ENCODE assay signal across 1 cellular context in genomic region chr2:227716501-227716900, GRCh38.
TF ChIP-seq lines count a peak whose summit lies in the region.

No MANE protein-coding gene starts in this region.

TF ChIP-seq in GM23338, 12 proteins besides CTCF, POLR2A, EP300 and RAD21:
- TF ChIP-seq ZNF462 (CRISPR knock-in tag; IDR thresholded peaks at IDR 0.05) = no peak
- TF ChIP-seq STAT1 (IDR thresholded peaks at IDR 0.05; ENCODE audit: unreplicated experiment) = no peak
- no peak for TF ChIP-seq POLR2AphosphoS5 (IDR thresholded peaks at IDR 0.05; ENCODE audit: low read depth)
- no peak for TF ChIP-seq NANOG (IDR thresholded peaks at IDR 0.05; ENCODE audit: borderline replicate concordance)
- no peak for TF ChIP-seq EZH2phosphoT487 (IDR thresholded peaks at IDR 0.05; ENCODE audit: unreplicated experiment)
- TF ChIP-seq, protein P1, sequence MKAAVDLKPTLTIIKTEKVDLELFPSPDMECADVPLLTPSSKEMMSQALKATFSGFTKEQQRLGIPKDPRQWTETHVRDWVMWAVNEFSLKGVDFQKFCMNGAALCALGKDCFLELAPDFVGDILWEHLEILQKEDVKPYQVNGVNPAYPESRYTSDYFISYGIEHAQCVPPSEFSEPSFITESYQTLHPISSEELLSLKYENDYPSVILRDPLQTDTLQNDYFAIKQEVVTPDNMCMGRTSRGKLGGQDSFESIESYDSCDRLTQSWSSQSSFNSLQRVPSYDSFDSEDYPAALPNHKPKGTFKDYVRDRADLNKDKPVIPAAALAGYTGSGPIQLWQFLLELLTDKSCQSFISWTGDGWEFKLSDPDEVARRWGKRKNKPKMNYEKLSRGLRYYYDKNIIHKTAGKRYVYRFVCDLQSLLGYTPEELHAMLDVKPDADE (IDR thresholded peaks at IDR 0.05) = no peak
- TF ChIP-seq, protein P2, sequence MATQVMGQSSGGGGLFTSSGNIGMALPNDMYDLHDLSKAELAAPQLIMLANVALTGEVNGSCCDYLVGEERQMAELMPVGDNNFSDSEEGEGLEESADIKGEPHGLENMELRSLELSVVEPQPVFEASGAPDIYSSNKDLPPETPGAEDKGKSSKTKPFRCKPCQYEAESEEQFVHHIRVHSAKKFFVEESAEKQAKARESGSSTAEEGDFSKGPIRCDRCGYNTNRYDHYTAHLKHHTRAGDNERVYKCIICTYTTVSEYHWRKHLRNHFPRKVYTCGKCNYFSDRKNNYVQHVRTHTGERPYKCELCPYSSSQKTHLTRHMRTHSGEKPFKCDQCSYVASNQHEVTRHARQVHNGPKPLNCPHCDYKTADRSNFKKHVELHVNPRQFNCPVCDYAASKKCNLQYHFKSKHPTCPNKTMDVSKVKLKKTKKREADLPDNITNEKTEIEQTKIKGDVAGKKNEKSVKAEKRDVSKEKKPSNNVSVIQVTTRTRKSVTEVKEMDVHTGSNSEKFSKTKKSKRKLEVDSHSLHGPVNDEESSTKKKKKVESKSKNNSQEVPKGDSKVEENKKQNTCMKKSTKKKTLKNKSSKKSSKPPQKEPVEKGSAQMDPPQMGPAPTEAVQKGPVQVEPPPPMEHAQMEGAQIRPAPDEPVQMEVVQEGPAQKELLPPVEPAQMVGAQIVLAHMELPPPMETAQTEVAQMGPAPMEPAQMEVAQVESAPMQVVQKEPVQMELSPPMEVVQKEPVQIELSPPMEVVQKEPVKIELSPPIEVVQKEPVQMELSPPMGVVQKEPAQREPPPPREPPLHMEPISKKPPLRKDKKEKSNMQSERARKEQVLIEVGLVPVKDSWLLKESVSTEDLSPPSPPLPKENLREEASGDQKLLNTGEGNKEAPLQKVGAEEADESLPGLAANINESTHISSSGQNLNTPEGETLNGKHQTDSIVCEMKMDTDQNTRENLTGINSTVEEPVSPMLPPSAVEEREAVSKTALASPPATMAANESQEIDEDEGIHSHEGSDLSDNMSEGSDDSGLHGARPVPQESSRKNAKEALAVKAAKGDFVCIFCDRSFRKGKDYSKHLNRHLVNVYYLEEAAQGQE (IDR thresholded peaks at IDR 0.05; ENCODE audit: unreplicated experiment) = no peak
- no peak for TF ChIP-seq EZH2 (IDR thresholded peaks at IDR 0.05; ENCODE audit: low read depth, unreplicated experiment)
